20 cellular contexts compared by ENCODE assay signal in the genomic region with DNA sequence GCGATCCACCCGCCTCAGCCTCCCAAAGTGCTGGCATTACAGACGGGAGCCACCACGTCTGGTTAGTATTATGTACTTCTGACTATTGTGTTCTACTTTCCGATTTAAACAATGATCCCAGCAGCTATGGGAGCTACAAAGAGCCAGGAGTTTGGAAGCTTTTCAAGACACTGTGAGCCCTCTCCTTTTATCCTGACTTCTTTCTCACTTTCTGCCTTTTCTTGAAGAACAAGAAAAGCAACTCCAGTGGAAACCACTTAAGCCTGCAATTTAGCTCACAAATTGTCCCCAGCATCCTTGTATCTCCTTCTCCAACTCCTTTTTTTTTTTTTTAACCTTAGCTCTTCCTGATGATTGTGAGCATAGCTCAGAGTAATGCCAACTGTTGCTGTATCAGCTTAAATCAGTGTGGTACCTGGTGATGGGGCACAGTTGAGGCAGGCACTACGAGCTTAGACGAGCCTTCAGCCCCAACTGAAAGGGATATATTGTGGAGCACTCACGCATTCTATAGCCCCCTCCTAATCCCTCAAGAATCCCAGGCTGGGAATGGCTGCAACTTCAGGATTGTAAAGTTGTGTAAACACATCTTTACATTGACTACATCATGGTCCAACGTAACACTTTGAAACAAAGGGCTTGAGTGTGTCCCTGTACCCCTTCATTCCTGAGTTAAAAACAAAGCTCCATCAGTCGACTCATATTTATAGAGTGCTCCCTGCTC.
"Had no signal": no experiment of that assay in that cellular context is flagged by ENCODE, and none has a peak within 500 bp of the region (broad histone marks: within the 10 kb centered on the region; RNA-seq: fewer than 3 reads in every experiment).

No MANE protein-coding gene starts in this region.

- FAIRE-seq: frontal cortex, TTC549 had no signal

- ATAC-seq: upper lobe of right lung had no signal

- H3K4me3 Mint-ChIP-seq: activated naive CD4-positive, alpha-beta T cell treated with anti-CD3 and anti-CD28 coated beads, Interleukin-2, amount 50 U/mL, for 24 hours; memory B cell; nephron had no signal

- H3K9me3 ChIP-seq: thoracic aorta, upper lobe of right lung had no signal

- H3K36me3 ChIP-seq: thoracic aorta, upper lobe of right lung had no signal

- H3K27ac Mint-ChIP-seq: activated naive CD4-positive, alpha-beta T cell treated with anti-CD3 and anti-CD28 coated beads, Interleukin-2, amount 50 U/mL, for 24 hours; memory B cell; nephron had no signal

- DNase-seq: activated CD4-positive, alpha-beta T cell treated with anti-CD3 and anti-CD28 coated beads for 1 hour; activated gamma-delta T cell treated with Interleukin-2 at 50 U/mL for 16 hours; activated T-cell treated with anti-CD3 and anti-CD28 coated beads, Interleukin-2, amount 50 U/mL, for 1 hour; aorta; central memory CD4-positive, alpha-beta T cell; dermis blood vessel endothelial cell; effector CD8-positive, alpha-beta T cell; hypothalamus; occipital lobe; posterior cingulate gyrus; stimulated activated CD4-positive, alpha-beta T cell treated with anti-CD3 and anti-CD28 coated beads, Interleukin-4, amount 100 ng/mL, for 24 hours; stimulated activated naive CD4-positive, alpha-beta T cell treated with Interleukin-2 at 50 U/mL for 16 hours; T-helper 1 cell; upper lobe of right lung had no signal

- H3K27ac ChIP-seq: thoracic aorta, upper lobe of right lung had no signal

- H3K4me3 ChIP-seq: thoracic aorta, upper lobe of right lung had no signal

- H3K27me3 Mint-ChIP-seq: activated naive CD4-positive, alpha-beta T cell treated with anti-CD3 and anti-CD28 coated beads, Interleukin-2, amount 50 U/mL, for 24 hours had no signal

- H3K4me1 ChIP-seq: upper lobe of right lung had no signal

- H3K36me3 Mint-ChIP-seq: activated naive CD4-positive, alpha-beta T cell treated with anti-CD3 and anti-CD28 coated beads, Interleukin-2, amount 50 U/mL, for 24 hours; memory B cell had no signal

- H3K4me1 Mint-ChIP-seq: activated naive CD4-positive, alpha-beta T cell treated with anti-CD3 and anti-CD28 coated beads, Interleukin-2, amount 50 U/mL, for 24 hours; memory B cell; nephron had no signal

- H3K9me3 Mint-ChIP-seq: activated naive CD4-positive, alpha-beta T cell treated with anti-CD3 and anti-CD28 coated beads, Interleukin-2, amount 50 U/mL, for 24 hours; memory B cell; nephron had no signal

- H3K27me3 ChIP-seq: upper lobe of right lung had no signal
